ENCODE assay signal across 1 cellular context in the genomic region with DNA sequence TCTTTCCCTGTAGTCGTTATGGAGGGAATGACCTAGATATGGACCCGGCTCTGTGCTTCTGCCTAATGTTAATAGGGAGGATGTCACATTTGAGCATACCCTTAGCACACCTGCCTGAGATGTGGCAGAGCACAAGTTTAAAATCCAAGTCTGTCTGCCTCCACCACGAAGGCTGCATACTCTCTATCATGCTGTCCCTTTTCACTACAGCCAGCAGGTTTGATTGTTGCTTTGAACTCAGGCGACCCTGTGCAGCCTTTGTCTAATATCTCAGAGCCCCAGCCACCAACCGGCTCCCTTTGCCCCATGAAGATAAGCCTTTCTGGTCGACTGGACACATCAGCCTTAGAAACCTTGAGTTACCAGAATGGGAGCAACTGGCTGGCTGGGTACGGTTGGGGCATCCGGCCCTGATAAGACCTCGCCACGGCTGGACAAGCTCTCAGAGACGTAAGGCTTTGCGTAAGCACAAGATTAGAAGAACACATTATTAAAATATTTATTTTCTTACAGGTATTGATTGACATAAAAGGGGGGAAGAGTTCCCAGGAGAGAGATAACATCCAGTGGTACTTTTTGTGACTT.
TF ChIP-seq lines count a peak whose summit lies in the region.

No MANE protein-coding gene starts in this region.

TF ChIP-seq in K562, 482 proteins besides CTCF, POLR2A, EP300 and RAD21 (continued from another document and continues in another):
- TF ChIP-seq, protein P1, sequence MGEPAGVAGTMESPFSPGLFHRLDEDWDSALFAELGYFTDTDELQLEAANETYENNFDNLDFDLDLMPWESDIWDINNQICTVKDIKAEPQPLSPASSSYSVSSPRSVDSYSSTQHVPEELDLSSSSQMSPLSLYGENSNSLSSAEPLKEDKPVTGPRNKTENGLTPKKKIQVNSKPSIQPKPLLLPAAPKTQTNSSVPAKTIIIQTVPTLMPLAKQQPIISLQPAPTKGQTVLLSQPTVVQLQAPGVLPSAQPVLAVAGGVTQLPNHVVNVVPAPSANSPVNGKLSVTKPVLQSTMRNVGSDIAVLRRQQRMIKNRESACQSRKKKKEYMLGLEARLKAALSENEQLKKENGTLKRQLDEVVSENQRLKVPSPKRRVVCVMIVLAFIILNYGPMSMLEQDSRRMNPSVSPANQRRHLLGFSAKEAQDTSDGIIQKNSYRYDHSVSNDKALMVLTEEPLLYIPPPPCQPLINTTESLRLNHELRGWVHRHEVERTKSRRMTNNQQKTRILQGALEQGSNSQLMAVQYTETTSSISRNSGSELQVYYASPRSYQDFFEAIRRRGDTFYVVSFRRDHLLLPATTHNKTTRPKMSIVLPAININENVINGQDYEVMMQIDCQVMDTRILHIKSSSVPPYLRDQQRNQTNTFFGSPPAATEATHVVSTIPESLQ (CRISPR knock-in tag; IDR thresholded peaks at IDR 0.05), result no peak
- TF ChIP-seq MYBL2 (IDR thresholded peaks at IDR 0.05; ENCODE audit: low read depth) (no peak), MYBL2 (CRISPR knock-in tag; IDR thresholded peaks at IDR 0.05; ENCODE audit: borderline replicate concordance) (no peak), SIN3B (IDR thresholded peaks at IDR 0.05; ENCODE audit: low read depth) (no peak), ZNF384 (IDR thresholded peaks at IDR 0.05; ENCODE audit: low read depth, low read length) (no peak), HNRNPH1 (optimal IDR thresholded peaks at IDR 0.05; ENCODE audit: low read depth, low read length) (no peak), ZNF830 (CRISPR knock-in tag; IDR thresholded peaks at IDR 0.05) (no peak), POLR2AphosphoS2 (IDR thresholded peaks at IDR 0.05; ENCODE audit: low read length) (no peak), NONO (IDR thresholded peaks at IDR 0.05; ENCODE audit: low read depth in 2 of 2, low read length in 1 of 2) (peak in 1 of 2 experiments; percentile 93; a peak in 2 of 4 replicates), YY1 (IDR thresholded peaks at IDR 0.05; ENCODE audit: borderline replicate concordance in 1 of 3, control insufficient read depth in 1 of 3, extremely low read depth in 1 of 3, insufficient read depth in 3 of 3, insufficient read length in 1 of 3, insufficient replicate concordance in 2 of 3, low read depth in 1 of 3, low read length in 2 of 3) (peak in 1 of 3 experiments; percentile 9), HNRNPLL (IDR thresholded peaks at IDR 0.05; ENCODE audit: low read depth, low read length, poor library complexity, severe bottlenecking) (peak; percentile 68), ZKSCAN3 (CRISPR knock-in tag; IDR thresholded peaks at IDR 0.05) (no peak), NELFE (IDR thresholded peaks at IDR 0.05; ENCODE audit: insufficient read depth, insufficient read length) (no peak), ZNF121 (CRISPR knock-in tag; conservative IDR thresholded peaks at IDR 0.05) (0 out of 2 replicates have a peak, but pooled peaks have one; percentile 7), ZNF589 (CRISPR knock-in tag; IDR thresholded peaks at IDR 0.05; ENCODE audit: low read depth) (peak; percentile 97), GTF2A2 (tag; IDR thresholded peaks at IDR 0.05) (no peak), MAFK (IDR thresholded peaks at IDR 0.05; ENCODE audit: low read length) (no peak), ZBTB12 (CRISPR knock-in tag; IDR thresholded peaks at IDR 0.05) (peak; percentile 84), TBL1XR1 (IDR thresholded peaks at IDR 0.05; ENCODE audit: low read length in 2 of 2) (peak; percentile 98 to 99), PREB (CRISPR knock-in tag; IDR thresholded peaks at IDR 0.05) (no peak), ZSCAN32 (CRISPR knock-in tag; IDR thresholded peaks at IDR 0.05) (no peak), ZNF695 (CRISPR knock-in tag; IDR thresholded peaks at IDR 0.05) (no peak), BCL6 (CRISPR knock-in tag; IDR thresholded peaks at IDR 0.05) (peak; percentile 88; the same call in 1 of the 2 replicates), FOXM1 (IDR thresholded peaks at IDR 0.05; ENCODE audit: low read depth) (peak; percentile 97), FOXM1 (CRISPR knock-in tag; IDR thresholded peaks at IDR 0.05; ENCODE audit: low read depth) (no peak), NR1H2 (CRISPR knock-in tag; IDR thresholded peaks at IDR 0.05) (no peak), EZH2 (IDR thresholded peaks at IDR 0.05; ENCODE audit: borderline replicate concordance, low read depth, low read length) (peak; percentile 72; the same call in 1 of the 2 replicates), TSC22D4 (tag; IDR thresholded peaks at IDR 0.05) (no peak), NCOA2 (IDR thresholded peaks at IDR 0.05; ENCODE audit: partially characterized antibody in 2 of 2) (peak; percentile 92 to 95), PHB (CRISPR knock-in tag; IDR thresholded peaks at IDR 0.05) (no peak), LEF1 (IDR thresholded peaks at IDR 0.05) (peak; percentile 99), ZNF24 (IDR thresholded peaks at IDR 0.05) (peak; percentile 71; the same call in 1 of the 2 replicates), NR4A1 (CRISPR knock-in tag; IDR thresholded peaks at IDR 0.05) (peak; percentile 64; the same call in 1 of the 2 replicates), NR4A1 (tag; IDR thresholded peaks at IDR 0.05) (peak; percentile 90; the same call in 1 of the 2 replicates), ZNF354B (CRISPR knock-in tag; IDR thresholded peaks at IDR 0.05) (peak; percentile 49), PHF8 (IDR thresholded peaks at IDR 0.05; ENCODE audit: borderline replicate concordance, low read length) (no peak), ZNF143 (CRISPR knock-in tag; IDR thresholded peaks at IDR 0.05) (no peak), ZNF77 (CRISPR knock-in tag; IDR thresholded peaks at IDR 0.05) (no peak), PTRF (tag; IDR thresholded peaks at IDR 0.05) (peak; percentile 6; the same call in 1 of the 2 replicates), ZFX (CRISPR knock-in tag; IDR thresholded peaks at IDR 0.05) (no peak)
- TF ChIP-seq, protein P2, sequence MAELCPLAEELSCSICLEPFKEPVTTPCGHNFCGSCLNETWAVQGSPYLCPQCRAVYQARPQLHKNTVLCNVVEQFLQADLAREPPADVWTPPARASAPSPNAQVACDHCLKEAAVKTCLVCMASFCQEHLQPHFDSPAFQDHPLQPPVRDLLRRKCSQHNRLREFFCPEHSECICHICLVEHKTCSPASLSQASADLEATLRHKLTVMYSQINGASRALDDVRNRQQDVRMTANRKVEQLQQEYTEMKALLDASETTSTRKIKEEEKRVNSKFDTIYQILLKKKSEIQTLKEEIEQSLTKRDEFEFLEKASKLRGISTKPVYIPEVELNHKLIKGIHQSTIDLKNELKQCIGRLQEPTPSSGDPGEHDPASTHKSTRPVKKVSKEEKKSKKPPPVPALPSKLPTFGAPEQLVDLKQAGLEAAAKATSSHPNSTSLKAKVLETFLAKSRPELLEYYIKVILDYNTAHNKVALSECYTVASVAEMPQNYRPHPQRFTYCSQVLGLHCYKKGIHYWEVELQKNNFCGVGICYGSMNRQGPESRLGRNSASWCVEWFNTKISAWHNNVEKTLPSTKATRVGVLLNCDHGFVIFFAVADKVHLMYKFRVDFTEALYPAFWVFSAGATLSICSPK (IDR thresholded peaks at IDR 0.05; ENCODE audit: borderline replicate concordance), result no peak
- TF ChIP-seq, protein P3, sequence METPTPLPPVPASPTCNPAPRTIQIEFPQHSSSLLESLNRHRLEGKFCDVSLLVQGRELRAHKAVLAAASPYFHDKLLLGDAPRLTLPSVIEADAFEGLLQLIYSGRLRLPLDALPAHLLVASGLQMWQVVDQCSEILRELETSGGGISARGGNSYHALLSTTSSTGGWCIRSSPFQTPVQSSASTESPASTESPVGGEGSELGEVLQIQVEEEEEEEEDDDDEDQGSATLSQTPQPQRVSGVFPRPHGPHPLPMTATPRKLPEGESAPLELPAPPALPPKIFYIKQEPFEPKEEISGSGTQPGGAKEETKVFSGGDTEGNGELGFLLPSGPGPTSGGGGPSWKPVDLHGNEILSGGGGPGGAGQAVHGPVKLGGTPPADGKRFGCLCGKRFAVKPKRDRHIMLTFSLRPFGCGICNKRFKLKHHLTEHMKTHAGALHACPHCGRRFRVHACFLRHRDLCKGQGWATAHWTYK (CRISPR knock-in tag; IDR thresholded peaks at IDR 0.05), result peak; percentile 76; the same call in 1 of the 2 replicates
- TF ChIP-seq, protein P4, sequence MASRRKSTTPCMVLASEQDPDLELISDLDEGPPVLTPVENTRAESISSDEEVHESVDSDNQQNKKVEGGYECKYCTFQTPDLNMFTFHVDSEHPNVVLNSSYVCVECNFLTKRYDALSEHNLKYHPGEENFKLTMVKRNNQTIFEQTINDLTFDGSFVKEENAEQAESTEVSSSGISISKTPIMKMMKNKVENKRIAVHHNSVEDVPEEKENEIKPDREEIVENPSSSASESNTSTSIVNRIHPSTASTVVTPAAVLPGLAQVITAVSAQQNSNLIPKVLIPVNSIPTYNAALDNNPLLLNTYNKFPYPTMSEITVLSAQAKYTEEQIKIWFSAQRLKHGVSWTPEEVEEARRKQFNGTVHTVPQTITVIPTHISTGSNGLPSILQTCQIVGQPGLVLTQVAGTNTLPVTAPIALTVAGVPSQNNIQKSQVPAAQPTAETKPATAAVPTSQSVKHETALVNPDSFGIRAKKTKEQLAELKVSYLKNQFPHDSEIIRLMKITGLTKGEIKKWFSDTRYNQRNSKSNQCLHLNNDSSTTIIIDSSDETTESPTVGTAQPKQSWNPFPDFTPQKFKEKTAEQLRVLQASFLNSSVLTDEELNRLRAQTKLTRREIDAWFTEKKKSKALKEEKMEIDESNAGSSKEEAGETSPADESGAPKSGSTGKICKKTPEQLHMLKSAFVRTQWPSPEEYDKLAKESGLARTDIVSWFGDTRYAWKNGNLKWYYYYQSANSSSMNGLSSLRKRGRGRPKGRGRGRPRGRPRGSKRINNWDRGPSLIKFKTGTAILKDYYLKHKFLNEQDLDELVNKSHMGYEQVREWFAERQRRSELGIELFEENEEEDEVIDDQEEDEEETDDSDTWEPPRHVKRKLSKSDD (conservative IDR thresholded peaks at IDR 0.05; ENCODE audit: low read length), result no peak
- TF ChIP-seq, protein P5, sequence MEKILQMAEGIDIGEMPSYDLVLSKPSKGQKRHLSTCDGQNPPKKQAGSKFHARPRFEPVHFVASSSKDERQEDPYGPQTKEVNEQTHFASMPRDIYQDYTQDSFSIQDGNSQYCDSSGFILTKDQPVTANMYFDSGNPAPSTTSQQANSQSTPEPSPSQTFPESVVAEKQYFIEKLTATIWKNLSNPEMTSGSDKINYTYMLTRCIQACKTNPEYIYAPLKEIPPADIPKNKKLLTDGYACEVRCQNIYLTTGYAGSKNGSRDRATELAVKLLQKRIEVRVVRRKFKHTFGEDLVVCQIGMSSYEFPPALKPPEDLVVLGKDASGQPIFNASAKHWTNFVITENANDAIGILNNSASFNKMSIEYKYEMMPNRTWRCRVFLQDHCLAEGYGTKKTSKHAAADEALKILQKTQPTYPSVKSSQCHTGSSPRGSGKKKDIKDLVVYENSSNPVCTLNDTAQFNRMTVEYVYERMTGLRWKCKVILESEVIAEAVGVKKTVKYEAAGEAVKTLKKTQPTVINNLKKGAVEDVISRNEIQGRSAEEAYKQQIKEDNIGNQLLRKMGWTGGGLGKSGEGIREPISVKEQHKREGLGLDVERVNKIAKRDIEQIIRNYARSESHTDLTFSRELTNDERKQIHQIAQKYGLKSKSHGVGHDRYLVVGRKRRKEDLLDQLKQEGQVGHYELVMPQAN (IDR thresholded peaks at IDR 0.05; ENCODE audit: borderline replicate concordance), result no peak
- TF ChIP-seq, protein P6, sequence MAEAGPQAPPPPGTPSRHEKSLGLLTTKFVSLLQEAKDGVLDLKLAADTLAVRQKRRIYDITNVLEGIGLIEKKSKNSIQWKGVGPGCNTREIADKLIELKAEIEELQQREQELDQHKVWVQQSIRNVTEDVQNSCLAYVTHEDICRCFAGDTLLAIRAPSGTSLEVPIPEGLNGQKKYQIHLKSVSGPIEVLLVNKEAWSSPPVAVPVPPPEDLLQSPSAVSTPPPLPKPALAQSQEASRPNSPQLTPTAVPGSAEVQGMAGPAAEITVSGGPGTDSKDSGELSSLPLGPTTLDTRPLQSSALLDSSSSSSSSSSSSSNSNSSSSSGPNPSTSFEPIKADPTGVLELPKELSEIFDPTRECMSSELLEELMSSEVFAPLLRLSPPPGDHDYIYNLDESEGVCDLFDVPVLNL (CRISPR knock-in tag; IDR thresholded peaks at IDR 0.05; ENCODE audit: low read depth), result no peak
- TF ChIP-seq, protein P7, sequence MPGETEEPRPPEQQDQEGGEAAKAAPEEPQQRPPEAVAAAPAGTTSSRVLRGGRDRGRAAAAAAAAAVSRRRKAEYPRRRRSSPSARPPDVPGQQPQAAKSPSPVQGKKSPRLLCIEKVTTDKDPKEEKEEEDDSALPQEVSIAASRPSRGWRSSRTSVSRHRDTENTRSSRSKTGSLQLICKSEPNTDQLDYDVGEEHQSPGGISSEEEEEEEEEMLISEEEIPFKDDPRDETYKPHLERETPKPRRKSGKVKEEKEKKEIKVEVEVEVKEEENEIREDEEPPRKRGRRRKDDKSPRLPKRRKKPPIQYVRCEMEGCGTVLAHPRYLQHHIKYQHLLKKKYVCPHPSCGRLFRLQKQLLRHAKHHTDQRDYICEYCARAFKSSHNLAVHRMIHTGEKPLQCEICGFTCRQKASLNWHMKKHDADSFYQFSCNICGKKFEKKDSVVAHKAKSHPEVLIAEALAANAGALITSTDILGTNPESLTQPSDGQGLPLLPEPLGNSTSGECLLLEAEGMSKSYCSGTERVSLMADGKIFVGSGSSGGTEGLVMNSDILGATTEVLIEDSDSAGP (CRISPR knock-in tag; IDR thresholded peaks at IDR 0.05), result no peak
- TF ChIP-seq, protein P8, sequence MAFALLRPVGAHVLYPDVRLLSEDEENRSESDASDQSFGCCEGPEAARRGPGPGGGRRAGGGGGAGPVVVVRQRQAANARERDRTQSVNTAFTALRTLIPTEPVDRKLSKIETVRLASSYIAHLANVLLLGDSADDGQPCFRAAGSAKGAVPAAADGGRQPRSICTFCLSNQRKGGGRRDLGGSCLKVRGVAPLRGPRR (CRISPR knock-in tag; IDR thresholded peaks at IDR 0.05), result peak; percentile 58; the same call in 1 of the 2 replicates
- TF ChIP-seq, protein P9, sequence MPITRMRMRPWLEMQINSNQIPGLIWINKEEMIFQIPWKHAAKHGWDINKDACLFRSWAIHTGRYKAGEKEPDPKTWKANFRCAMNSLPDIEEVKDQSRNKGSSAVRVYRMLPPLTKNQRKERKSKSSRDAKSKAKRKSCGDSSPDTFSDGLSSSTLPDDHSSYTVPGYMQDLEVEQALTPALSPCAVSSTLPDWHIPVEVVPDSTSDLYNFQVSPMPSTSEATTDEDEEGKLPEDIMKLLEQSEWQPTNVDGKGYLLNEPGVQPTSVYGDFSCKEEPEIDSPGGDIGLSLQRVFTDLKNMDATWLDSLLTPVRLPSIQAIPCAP (CRISPR knock-in tag; IDR thresholded peaks at IDR 0.05; ENCODE audit: borderline replicate concordance), result no peak
